In genomic region chr10:131053192-131053591, GRCh38 we compare ENCODE assay signal across 6 cellular contexts.
"Had no signal": no experiment of that assay in that cellular context is flagged by ENCODE, and none has a peak within 500 bp of the region (broad histone marks: within the 10 kb centered on the region; RNA-seq: fewer than 3 reads in every experiment).

No MANE protein-coding gene starts in this region.

- H3K9ac ChIP-seq: KMS-11 had no signal

- DNase-seq: IMR-90, KBM-7, KG1 had no signal

- FAIRE-seq: HTR-8/SVneo had no signal

- H3K4me2 ChIP-seq: KMS-11 had no signal

- H3K27ac ChIP-seq: HL-60, KMS-11 had no signal
